ENCODE assay signal across 12 cellular contexts in genomic region chr20:53773792-53774371, GRCh38.
DNase-seq lines count a peak whose midpoint lies in the region; ATAC-seq, FAIRE-seq and TF ChIP-seq lines count a peak whose summit lies in the region.
"Had no signal": no experiment of that assay in that cellular context is flagged by ENCODE, and none has a peak within 500 bp of the region (broad histone marks: within the 10 kb centered on the region; RNA-seq: fewer than 3 reads in every experiment).

No MANE protein-coding gene starts in this region.

- peak overlapping the region; percentile 92 for H3K27ac ChIP-seq in A549
- H3K27ac ChIP-seq: KMS-11 had no signal

- no peak overlapping the region for H3K4me3 ChIP-seq in A549
- no peak overlapping the region for H3K4me3 ChIP-seq in mucosa of descending colon

- POLR2A ChIA-PET in A549 (lab: Yijun Ruan, JAX): interaction anchor here (0.8 to 3.1 kb wide), 10 partner anchors 9 to 142 kb away, joined by 3 to 27 read pairs (median 6); no protein-coding TSS in a partner anchor
- POLR2A ChIA-PET in naive thymus-derived CD8-positive, alpha-beta T cell (lab: Charles Lee): interaction anchor here (0.7 to 0.9 kb wide), 2 partner anchors 41 to 54 kb away, joined by 4 to 8 read pairs; no protein-coding TSS in a partner anchor

- no peaks in the 10 kb centered on the region for H3K9me3 Mint-ChIP-seq in chondrocyte (ENCODE audit: low read depth)
- H3K9me3 Mint-ChIP-seq in naive thymus-derived CD8-positive, alpha-beta T cell: no peaks in the 10 kb centered on the region

- no peaks in the 10 kb centered on the region for H3K27me3 Mint-ChIP-seq in chondrocyte (ENCODE audit: low read depth)
- H3K27me3 Mint-ChIP-seq in naive thymus-derived CD8-positive, alpha-beta T cell: no peaks in the 10 kb centered on the region
- H3K27me3 Mint-ChIP-seq: progenitor cell of endocrine pancreas had no signal

- peaks cover 52% of the 10 kb centered on the region for H3K4me1 ChIP-seq in A549
- peaks cover 2% of the 10 kb centered on the region for H3K4me1 ChIP-seq in mucosa of descending colon (ENCODE audit: low read depth)

- no peak for TF ChIP-seq POLR2A in A549 (IDR thresholded peaks at IDR 0.05; ENCODE audit: low read length)

- peak; percentile 71 to 81; a peak in 4 of 5 replicates for TF ChIP-seq EP300 in A549 (IDR thresholded peaks at IDR 0.05)

- FAIRE-seq in A549 (lab: Jason Lieb, UNC): peak; percentile 84
- FAIRE-seq: colon had no signal

- TF ChIP-seq CTCF in A549 (IDR thresholded peaks at IDR 0.05) (no peak), chondrocyte (IDR thresholded peaks at IDR 0.05) (no peak), mucosa of descending colon (IDR thresholded peaks at IDR 0.05) (no peak)

- peak; percentile 87 to 95 for ATAC-seq in A549
- peak; percentile 67 for ATAC-seq in mucosa of descending colon
- no peak for ATAC-seq in naive thymus-derived CD8-positive, alpha-beta T cell
- no peak for ATAC-seq in HG02981 (IDR thresholded peaks at IDR 0.05; ENCODE audit: unreplicated experiment)

- DNase-seq in A549 (ENCODE audit: low read depth in 1 of 2, low spot score in 1 of 2) (peak; percentile 91 to 94), HuH-7.5 (ENCODE audit: low spot score) (peak; percentile 85), chondrocyte (ENCODE audit: low spot score) (no peak), mucosa of descending colon (no peak), NCI-H1694 (lab: John Stamatoyannopoulos, UW) (no peak)
- DNase-seq in naive thymus-derived CD8-positive, alpha-beta T cell: no peak
- DNase-seq in stimulated activated CD4-positive, alpha-beta T cell treated with anti-CD3 and anti-CD28 coated beads, Interleukin-4, amount 100 ng/mL, for 4 hours: no peak
- DNase-seq: DMS153 had no signal

- no peaks in the 10 kb centered on the region for H3K9me3 ChIP-seq in A549
- no peaks in the 10 kb centered on the region for H3K9me3 ChIP-seq in mucosa of descending colon

- H3K4me2 ChIP-seq in A549: peak overlapping the region; percentile 77
- H3K4me2 ChIP-seq: KMS-11 had no signal

- CTCF ChIA-PET in A549 (lab: Yijun Ruan, JAX): interaction anchor here (0.6 to 5.7 kb wide), 12 partner anchors 13 to 1131 kb away, joined by 3 to 31 read pairs (median 3); no protein-coding TSS in a partner anchor

- peak; percentile 31 to 54; a peak in 3 of 5 replicates for TF ChIP-seq RAD21 in A549 (conservative IDR thresholded peaks at IDR 0.05 in 1 of 2, IDR thresholded peaks at IDR 0.05 in 1 of 2)

- H3K4me1 Mint-ChIP-seq in chondrocyte (ENCODE audit: low read depth): peaks cover 43% of the 10 kb centered on the region
- peaks cover 0 to 4% (median 2%) of the 10 kb centered on the region in 4 donors for H3K4me1 Mint-ChIP-seq in naive thymus-derived CD8-positive, alpha-beta T cell

- no peaks in the 10 kb centered on the region for H3K36me3 Mint-ChIP-seq in chondrocyte (ENCODE audit: low read depth)
- H3K36me3 Mint-ChIP-seq in naive thymus-derived CD8-positive, alpha-beta T cell: no peaks in the 10 kb centered on the region

- intact Hi-C loops in mucosa of descending colon (cut with DNase I, micrococcal nuclease): no loop called here

- 0% methylated on average over 1 of the region's 1 CpG for WGBS in A549 (ENCODE audit: missing lambda C conversion rate)

- peak overlapping the region; percentile 92 for H3K27ac Mint-ChIP-seq in chondrocyte (ENCODE audit: unreplicated experiment)
- peak overlapping the region in 1 of 10 donors; percentile 3 for H3K27ac Mint-ChIP-seq in naive thymus-derived CD8-positive, alpha-beta T cell
- H3K27ac Mint-ChIP-seq: progenitor cell of endocrine pancreas had no signal

- no peaks in the 10 kb centered on the region for H3K36me3 ChIP-seq in mucosa of descending colon (ENCODE audit: low read depth)

- no peak overlapping the region for H3K4me3 Mint-ChIP-seq in chondrocyte (ENCODE audit: unreplicated experiment)
- no peak overlapping the region for H3K4me3 Mint-ChIP-seq in naive thymus-derived CD8-positive, alpha-beta T cell

TF ChIP-seq in A549, 52 proteins besides CTCF, POLR2A, EP300 and RAD21 (continues in another document):
- TF ChIP-seq CHD4 (IDR thresholded peaks at IDR 0.05; ENCODE audit: borderline replicate concordance) (no peak), ZNF302 (CRISPR knock-in tag; IDR thresholded peaks at IDR 0.05) (no peak), HEYL (CRISPR knock-in tag; IDR thresholded peaks at IDR 0.05) (no peak), POLR2AphosphoS2 (conservative IDR thresholded peaks at IDR 0.05; ENCODE audit: low read length) (no peak), REST (IDR thresholded peaks at IDR 0.05) (no peak), ESRRA (IDR thresholded peaks at IDR 0.05; ENCODE audit: borderline replicate concordance, low read length) (0 out of 2 replicates have a peak, but pooled peaks have one; percentile 22), NFE2L2 (conservative IDR thresholded peaks at IDR 0.05; ENCODE audit: low read length) (no peak), BCL3 (IDR thresholded peaks at IDR 0.05) (peak; percentile 70), CBX2 (IDR thresholded peaks at IDR 0.05; ENCODE audit: borderline replicate concordance, low read depth) (no peak), RNF2 (IDR thresholded peaks at IDR 0.05; ENCODE audit: borderline replicate concordance, low read depth) (no peak), E2F6 (IDR thresholded peaks at IDR 0.05; ENCODE audit: borderline replicate concordance, low read depth) (0 out of 2 replicates have a peak, but pooled peaks have one; percentile 1), MYC (IDR thresholded peaks at IDR 0.05; ENCODE audit: borderline replicate concordance, low read length) (no peak), EHF (CRISPR knock-in tag; IDR thresholded peaks at IDR 0.05) (no peak), HOXB5 (CRISPR knock-in tag; IDR thresholded peaks at IDR 0.05) (no peak; the same call in 1 of the 2 replicates), MAX (IDR thresholded peaks at IDR 0.05) (peak; percentile 76), MAFK (IDR thresholded peaks at IDR 0.05; ENCODE audit: partially characterized antibody) (peak; percentile 87), FOXS1 (CRISPR knock-in tag; IDR thresholded peaks at IDR 0.05) (no peak), HMGXB4 (CRISPR knock-in tag; IDR thresholded peaks at IDR 0.05; ENCODE audit: borderline replicate concordance) (no peak), JUNB (IDR thresholded peaks at IDR 0.05) (peak; percentile 93), RFX5 (IDR thresholded peaks at IDR 0.05) (no peak)

Comparison
In these comparisons a context has a peak if more than half of its experiments do, and no peak if none do; other contexts are left out.
1. ATAC-seq: peak in A549 (2 of 2) and mucosa of descending colon (single experiment); none in naive thymus-derived CD8-positive, alpha-beta T cell (0 of 2) and HG02981 (single experiment).
2. DNase-seq: peak in A549 (2 of 2) and HuH-7.5 (single experiment); none in chondrocyte (single experiment), mucosa of descending colon (0 of 3), naive thymus-derived CD8-positive, alpha-beta T cell (0 of 10), stimulated activated CD4-positive, alpha-beta T cell treated with anti-CD3 and anti-CD28 coated beads, Interleukin-4, amount 100 ng/mL, for 4 hours (0 of 2) and NCI-H1694 (single experiment).